Comparison of ENCODE assay signal across 10 cellular contexts in genomic region chr10:4826788-4827324, GRCh38. TPM values are rescaled to one million over a fixed set of nuclear protein-coding genes. Genes with fewer than 3 reads are reported as not detected.
A peak's percentile ranks its signal among the peaks of the same experiment; 100 is the strongest.
DNase-seq lines count a peak whose midpoint lies in the region; ATAC-seq, FAIRE-seq and TF ChIP-seq lines count a peak whose summit lies in the region.
"Had no signal": no experiment of that assay in that cellular context is flagged by ENCODE, and none has a peak within 500 bp of the region (broad histone marks: within the 10 kb centered on the region; RNA-seq: fewer than 3 reads in every experiment).

No MANE protein-coding gene starts in this region.

- peak overlapping the region; percentile 69 to 98 (median 94) for H3K27ac ChIP-seq in heart right ventricle
- H3K27ac ChIP-seq in mucosa of rectum (ENCODE audit: low read depth in 2 of 2, low read length in 2 of 2): peak overlapping the region; percentile 73 to 86
- H3K27ac ChIP-seq in upper lobe of right lung: peak overlapping the region; percentile 91

- 52 to 61% methylated on average over 13 of the region's 13 CpGs for WGBS in heart right ventricle, 2 donors

- intact Hi-C loops in heart right ventricle (cut with DNase I): loop anchor here in 2 of 10 donors (10.0 kb wide), 2 partner anchors 468 to 798 kb away; no protein-coding TSS in a partner anchor
- intact Hi-C loops in Right ventricle myocardium superior (cut with DNase I): no loop called here
- intact Hi-C loops in upper lobe of right lung (cut with DNase I): no loop called here

- H3K36me3 ChIP-seq in heart right ventricle: peaks cover 0 to 14% (median 0%) of the 10 kb centered on the region in 9 donors
- H3K36me3 ChIP-seq in mucosa of rectum (ENCODE audit: control insufficient read depth in 2 of 2, insufficient read depth in 2 of 2, low read length in 2 of 2): no peaks in the 10 kb centered on the region
- no peaks in the 10 kb centered on the region for H3K36me3 ChIP-seq in upper lobe of right lung

- H3K4me3 ChIP-seq in heart right ventricle: peak overlapping the region; percentile 51 to 77 (median 68)
- peak overlapping the region; percentile 38 to 59 for H3K4me3 ChIP-seq in cardiac fibroblast (replicated peaks in 1 of 2; ENCODE audit: low read depth in 2 of 2, low read length in 2 of 2)
- peak overlapping the region; percentile 61 to 64 for H3K4me3 ChIP-seq in mucosa of rectum (ENCODE audit: low read length in 2 of 2)
- peak overlapping the region; percentile 65 for H3K4me3 ChIP-seq in upper lobe of right lung

- H3K9me3 ChIP-seq in heart right ventricle: peaks cover 0 to 7% (median 0%) of the 10 kb centered on the region in 11 donors
- no peaks in the 10 kb centered on the region for H3K9me3 ChIP-seq in mucosa of rectum (ENCODE audit: control insufficient read depth in 2 of 2, low read length in 2 of 2)
- H3K9me3 ChIP-seq in upper lobe of right lung: no peaks in the 10 kb centered on the region

- H3K9ac ChIP-seq in mucosa of rectum (ENCODE audit: low read depth in 1 of 2, low read length in 2 of 2): peak overlapping the region in 1 of 2 donors; percentile 70

- DNase-seq in heart right ventricle: no peak
- no peak for DNase-seq in Right ventricle myocardium superior
- peak in 1 of 2 donors; percentile 10 for DNase-seq in cardiac fibroblast (ENCODE audit: low read depth in 2 of 2)
- no peak for DNase-seq in upper lobe of right lung
- no peak for DNase-seq in D721Med (ENCODE audit: insufficient read length, low spot score)
- no peak for DNase-seq in pons (ENCODE audit: low spot score)

- peaks cover 0 to 19% (median 8%) of the 10 kb centered on the region in 9 donors for H3K4me1 ChIP-seq in heart right ventricle
- no peaks in the 10 kb centered on the region for H3K4me1 ChIP-seq in mucosa of rectum (ENCODE audit: control insufficient read depth in 2 of 2, insufficient read depth in 2 of 2, low read length in 2 of 2)
- H3K4me1 ChIP-seq in upper lobe of right lung: peaks cover 4% of the 10 kb centered on the region

- H3K27me3 ChIP-seq in heart right ventricle: peaks cover 0 to 8% (median 0%) of the 10 kb centered on the region in 7 donors
- H3K27me3 ChIP-seq in mucosa of rectum (ENCODE audit: control insufficient read depth in 2 of 2, insufficient read depth in 2 of 2, low read length in 2 of 2): peaks cover 0 to 3% of the 10 kb centered on the region in 2 donors
- H3K27me3 ChIP-seq in upper lobe of right lung: no peaks in the 10 kb centered on the region

- FAIRE-seq in D721Med (lab: Jason Lieb, UNC): no peak
- FAIRE-seq: colon, G401.6 had no signal

- ATAC-seq in heart right ventricle (peak in 1 of 8 donors; percentile 9), Right ventricle myocardium superior (ENCODE audit: poor library complexity) (no peak), upper lobe of right lung (no peak), HG02571 (IDR thresholded peaks at IDR 0.05; ENCODE audit: unreplicated experiment) (no peak)

- no peak for TF ChIP-seq CTCF in heart right ventricle (IDR thresholded peaks at IDR 0.05)
- TF ChIP-seq CTCF in cardiac fibroblast (IDR thresholded peaks at IDR 0.05; ENCODE audit: low read depth, low read length): no peak
- TF ChIP-seq CTCF in upper lobe of right lung (IDR thresholded peaks at IDR 0.05): no peak
- TF ChIP-seq CTCF in D721Med (IDR thresholded peaks at IDR 0.05; ENCODE audit: insufficient read depth, missing control alignments): no peak

RNA-seq across cellular contexts. Expression of gene AKR1E2, which starts 0.8 kb away (rescaled TPM):
- total RNA-seq in heart right ventricle (1 to 10 TPM; 2.0 to 6.5 (median 4.8) TPM), Right ventricle myocardium superior (5.1 TPM), upper lobe of right lung (10.0 TPM)
- polyA plus RNA-seq in heart right ventricle: 1 to 10 TPM; 1.2 to 3.0 TPM
